In genomic region chr4:103292959-103293358, GRCh38 we compare ENCODE assay signal across 19 cellular contexts.
DNase-seq lines count a peak whose midpoint lies in the region; ATAC-seq, FAIRE-seq and TF ChIP-seq lines count a peak whose summit lies in the region.
"Had no signal": no experiment of that assay in that cellular context is flagged by ENCODE, and none has a peak within 500 bp of the region (broad histone marks: within the 10 kb centered on the region; RNA-seq: fewer than 3 reads in every experiment).

No MANE protein-coding gene starts in this region.

- TF ChIP-seq POLR2A in A549 (IDR thresholded peaks at IDR 0.05; ENCODE audit: low read length): no peak

- H3K9me2 ChIP-seq in GM23338 (ENCODE audit: insufficient read depth): no peaks in the 10 kb centered on the region

- no peaks in the 10 kb centered on the region for H4K20me1 ChIP-seq in GM23338 (replicated peaks; ENCODE audit: insufficient read depth)
- H4K20me1 ChIP-seq: BLaER1 had no signal

- ATAC-seq in A549 (no peak), GM23338 (no peak), HG03432 (IDR thresholded peaks at IDR 0.05; ENCODE audit: unreplicated experiment) (no peak)
- ATAC-seq: CD8-positive, alpha-beta T cell had no signal

- H3K27ac Mint-ChIP-seq in GM23338: 0 out of 2 replicates have a peak overlapping the region, but pooled peaks have one; percentile 4
- H3K27ac Mint-ChIP-seq in progenitor cell of endocrine pancreas: peak overlapping the region; percentile 80
- H3K27ac Mint-ChIP-seq: B cell; CD4-positive, CD25-positive, alpha-beta regulatory T cell; CD8-positive, alpha-beta T cell had no signal

- in situ Hi-C loops in GM13977 (cut with MboI; ENCODE audit: low pct_unique_long_range_greater_than_20kb, low sequenced_read_pairs, unreplicated experiment): no loop called here

- no peak overlapping the region for H3K27ac ChIP-seq in A549
- no peak overlapping the region for H3K27ac ChIP-seq in GM23338 (ENCODE audit: low read depth)
- H3K27ac ChIP-seq: BLaER1, C4-2B had no signal

- H3K4me1 ChIP-seq in A549 (no peaks in the 10 kb centered on the region), GM23338 (ENCODE audit: insufficient read depth) (no peaks in the 10 kb centered on the region)
- H3K4me1 ChIP-seq: BLaER1 had no signal

- no peaks in the 10 kb centered on the region for H3K9me3 ChIP-seq in A549
- H3K9me3 ChIP-seq: BLaER1, Caco-2 had no signal

- 0 out of 2 replicates have a peak overlapping the region, but pooled peaks have one; percentile 49 for H2AFZ ChIP-seq in GM23338

- TF ChIP-seq CTCF in A549 (IDR thresholded peaks at IDR 0.05) (no peak), GM23338 (conservative IDR thresholded peaks at IDR 0.05; ENCODE audit: low read depth in 2 of 2) (no peak), bronchial epithelial cell (IDR thresholded peaks at IDR 0.05; ENCODE audit: insufficient read depth, low read length, severe bottlenecking) (no peak), progenitor cell of endocrine pancreas (IDR thresholded peaks at IDR 0.05; ENCODE audit: unreplicated experiment) (no peak), GM13977 (IDR thresholded peaks at IDR 0.05; ENCODE audit: extremely low read depth, insufficient read depth, missing control alignments) (no peak)

- H3K4me3 ChIP-seq in A549 (no peak overlapping the region), GM23338 (no peak overlapping the region), bronchial epithelial cell (ENCODE audit: low read depth, low read length) (no peak overlapping the region)
- H3K4me3 ChIP-seq: BLaER1 had no signal

- H3K9me3 Mint-ChIP-seq in GM23338 (no peaks in the 10 kb centered on the region; the same call in 1 of the 3 replicates), progenitor cell of endocrine pancreas (ENCODE audit: low read depth) (no peaks in the 10 kb centered on the region)
- H3K9me3 Mint-ChIP-seq: CD8-positive, alpha-beta T cell had no signal

- POLR2A ChIA-PET in A549 (lab: Yijun Ruan, JAX): no interaction called here

- TF ChIP-seq EP300 in A549 (IDR thresholded peaks at IDR 0.05): no peak

- 20% methylated on average over 3 of the region's 3 CpGs for WGBS in A549 (ENCODE audit: missing lambda C conversion rate)

- no peaks in the 10 kb centered on the region for H3K4me1 Mint-ChIP-seq in GM23338
- H3K4me1 Mint-ChIP-seq in progenitor cell of endocrine pancreas (ENCODE audit: low read depth): peaks cover 37% of the 10 kb centered on the region
- H3K4me1 Mint-ChIP-seq: B cell had no signal

- H3K36me3 Mint-ChIP-seq in GM23338 (ENCODE audit: low read depth) (0 out of 3 replicates have a peak, but pooled peaks cover 3% of the 10 kb centered on the region), progenitor cell of endocrine pancreas (ENCODE audit: insufficient read depth) (no peaks in the 10 kb centered on the region)
- H3K36me3 Mint-ChIP-seq: CD4-positive, CD25-positive, alpha-beta regulatory T cell; CD8-positive, alpha-beta T cell had no signal

- H3F3A ChIP-seq in GM23338 (replicated peaks; ENCODE audit: low read depth): no peaks in the 10 kb centered on the region

- DNase-seq in A549 (ENCODE audit: low read depth in 1 of 2, low spot score in 1 of 2): no peak
- no peak for DNase-seq in GM23338 (ENCODE audit: low spot score)
- DNase-seq in bronchial epithelial cell (ENCODE audit: low read depth): peak; percentile 63
- no peak for DNase-seq in progenitor cell of endocrine pancreas (ENCODE audit: low spot score, unreplicated experiment)
- no peak for DNase-seq in GM13977 (ENCODE audit: low spot score)
- DNase-seq: Caco-2; CD4-positive, CD25-positive, alpha-beta regulatory T cell; CD8-positive, alpha-beta T cell; DMS153; DND-41; H7; HCEC 1CT had no signal

- H3K4me2 ChIP-seq in A549 (no peak overlapping the region), GM23338 (no peak overlapping the region)
- H3K4me2 ChIP-seq: BLaER1 had no signal

- no peaks in the 10 kb centered on the region for H3K79me2 ChIP-seq in GM23338 (replicated peaks; ENCODE audit: insufficient read depth)

- H3K4me3 Mint-ChIP-seq in GM23338 (no peak overlapping the region), progenitor cell of endocrine pancreas (ENCODE audit: low read depth) (no peak overlapping the region)
- H3K4me3 Mint-ChIP-seq: B cell; CD4-positive, CD25-positive, alpha-beta regulatory T cell; CD8-positive, alpha-beta T cell had no signal

- no peak for TF ChIP-seq RAD21 in A549 (conservative IDR thresholded peaks at IDR 0.05 in 1 of 2, IDR thresholded peaks at IDR 0.05 in 1 of 2)

- H3K36me3 ChIP-seq in GM23338 (ENCODE audit: insufficient read depth): 0 out of 2 replicates have a peak, but pooled peaks cover 4% of the 10 kb centered on the region
- no peaks in the 10 kb centered on the region for H3K36me3 ChIP-seq in bronchial epithelial cell (ENCODE audit: control insufficient read depth, insufficient read depth, low read length)
- H3K36me3 ChIP-seq: BLaER1 had no signal

- H3K27me3 ChIP-seq in GM23338 (ENCODE audit: insufficient read depth) (no peaks in the 10 kb centered on the region), bronchial epithelial cell (ENCODE audit: control insufficient read depth, insufficient read depth, low read length) (no peaks in the 10 kb centered on the region)
- H3K27me3 ChIP-seq: BLaER1 had no signal

- CTCF ChIA-PET in A549 (lab: Yijun Ruan, JAX): no interaction called here

- FAIRE-seq in A549 (lab: Jason Lieb, UNC) (no peak), bronchial epithelial cell (lab: Jason Lieb, UNC) (no peak)
- FAIRE-seq: G401.6, GM12892, H1 had no signal

- H3K27me3 Mint-ChIP-seq in GM23338 (ENCODE audit: insufficient read depth, low read depth, poor library complexity) (no peaks in the 10 kb centered on the region), progenitor cell of endocrine pancreas (no peaks in the 10 kb centered on the region)
- H3K27me3 Mint-ChIP-seq: B cell; CD4-positive, CD25-positive, alpha-beta regulatory T cell had no signal

TF ChIP-seq in A549, 52 proteins besides CTCF, POLR2A, EP300 and RAD21:
- TF ChIP-seq MAFK (IDR thresholded peaks at IDR 0.05; ENCODE audit: partially characterized antibody): peak; percentile 22
- no peak for TF ChIP-seq NR3C1 (IDR thresholded peaks at IDR 0.05)

TF ChIP-seq in GM23338, 12 proteins besides CTCF, POLR2A, EP300 and RAD21:
- TF ChIP-seq STAT1 (IDR thresholded peaks at IDR 0.05; ENCODE audit: unreplicated experiment) (no peak), REST (IDR thresholded peaks at IDR 0.05; ENCODE audit: unreplicated experiment) (no peak)
